In genomic region chr6:117601811-117602150, GRCh38 we compare ENCODE assay signal across 8 cellular contexts. TPM values are rescaled to one million over a fixed set of nuclear protein-coding genes. Genes with fewer than 3 reads are reported as not detected.
DNase-seq lines count a peak whose midpoint lies in the region; ATAC-seq, FAIRE-seq and TF ChIP-seq lines count a peak whose summit lies in the region.

No MANE protein-coding gene starts in this region.

- H3K4me1 Mint-ChIP-seq in T-cell: peaks cover 48 to 54% (median 51%) of the 10 kb centered on the region in 3 donors

- CTCF ChIA-PET in T-cell (lab: Charles Lee): interaction anchor here (0.8 to 2.7 kb wide), 7 partner anchors 13 to 935 kb away, joined by 3 to 14 read pairs (median 3); no protein-coding TSS in a partner anchor

- H3K27ac ChIP-seq in ACC112 (ENCODE audit: low read depth, low read length) (0 out of 2 replicates have a peak overlapping the region, but pooled peaks have one; percentile 88), pancreas (peak overlapping the region; percentile 68 to 89 (median 83))

- H3K4me1 ChIP-seq in ACC112 (ENCODE audit: control insufficient read depth, insufficient read depth, low read length, unreplicated experiment) (peaks cover 14% of the 10 kb centered on the region), pancreas (peaks cover 0 to 17% (median 13%) of the 10 kb centered on the region in 3 donors)

- H3K9me3 ChIP-seq in pancreas: no peaks in the 10 kb centered on the region

- peak overlapping the region; percentile 59 to 99 for H3K27ac Mint-ChIP-seq in T-cell

- peaks cover 57% of the 10 kb centered on the region for H3K79me2 ChIP-seq in ACC112 (ENCODE audit: control insufficient read depth, insufficient read depth, low read length, unreplicated experiment)

- peak overlapping the region; percentile 96 for H3K4me3 ChIP-seq in ACC112 (ENCODE audit: low read depth, low read length)
- peak overlapping the region; percentile 85 for H3K4me3 ChIP-seq in fibroblast of pulmonary artery (replicated peaks; ENCODE audit: low read depth, low read length)
- peak overlapping the region; percentile 76 to 96 (median 86) for H3K4me3 ChIP-seq in pancreas

- 0 to 1% methylated on average over 12 of the region's 12 CpGs for WGBS in pancreas, 2 donors

- intact Hi-C loops in pancreas (cut with DNase I): no loop called here

- no peak for FAIRE-seq in pancreas (lab: Jason Lieb, UNC)

- H2AFZ ChIP-seq in ACC112 (ENCODE audit: low read length, unreplicated experiment): peak overlapping the region; percentile 66

- peak; percentile 30 for ATAC-seq in GM18909 (IDR thresholded peaks at IDR 0.05; ENCODE audit: poor library complexity, unreplicated experiment)
- ATAC-seq in HG03108 (IDR thresholded peaks at IDR 0.05; ENCODE audit: unreplicated experiment): peak; percentile 6
- ATAC-seq in T-cell (replicated peaks in 1 of 4): peak in 1 of 4 experiments; percentile 1
- peak; percentile 8 to 13 (median 10) for ATAC-seq in pancreas

- peaks cover 17% of the 10 kb centered on the region for H3K36me3 Mint-ChIP-seq in T-cell

- peak overlapping the region; percentile 94 to 100 (median 98) for H3K4me3 Mint-ChIP-seq in T-cell

- peaks cover 23% of the 10 kb centered on the region for H3K36me3 ChIP-seq in ACC112 (ENCODE audit: insufficient read depth, low read length)
- no peaks in the 10 kb centered on the region for H3K36me3 ChIP-seq in pancreas

- no peaks in the 10 kb centered on the region for H3K27me3 ChIP-seq in ACC112 (ENCODE audit: insufficient read depth, low read length)
- no peaks in the 10 kb centered on the region for H3K27me3 ChIP-seq in pancreas

- H3K9me3 Mint-ChIP-seq in T-cell: peaks cover 0 to 4% (median 0%) of the 10 kb centered on the region in 3 donors

- POLR2A ChIA-PET in T-cell (lab: Charles Lee): interaction anchor here in 1 of 2 donors (1.4 kb wide), 1 partner anchor 53 kb away, joined by 5 read pairs; no protein-coding TSS in a partner anchor

- TF ChIP-seq CTCF in fibroblast of pulmonary artery (IDR thresholded peaks at IDR 0.05; ENCODE audit: low read length, missing control alignments) (no peak), pancreas (IDR thresholded peaks at IDR 0.05) (no peak)

- peak in 6 of 34 experiments; percentile 1 to 14 (median 4) for DNase-seq in T-cell
- DNase-seq in fibroblast of pulmonary artery (ENCODE audit: low read depth): no peak
- peak in 2 of 6 donors; percentile 2 to 47 for DNase-seq in pancreas
- DNase-seq in COLO668 (lab: John Stamatoyannopoulos, UW; ENCODE audit: unreplicated experiment): no peak
- DNase-seq in DMS153 (lab: John Stamatoyannopoulos, UW): no peak

- no peaks in the 10 kb centered on the region for H3K27me3 Mint-ChIP-seq in T-cell

RNA-seq across cellular contexts. Expression of gene GOPC, which starts 0.5 kb away (rescaled TPM):
- total RNA-seq in T-cell (10 to 100 TPM; 20.8 to 30.2 (median 27.5) TPM), pancreas (10 to 100 TPM in 1 of 6 donors, 1 to 10 TPM in 5; 5.1 to 13.9 (median 7.2) TPM)
- 10 to 100 TPM in 1 of 2 donors, 1 to 10 TPM in 1; 9.7 to 13.6 TPM for polyA plus RNA-seq in pancreas
